ENCODE assay signal across 1 cellular context in the genomic region with DNA sequence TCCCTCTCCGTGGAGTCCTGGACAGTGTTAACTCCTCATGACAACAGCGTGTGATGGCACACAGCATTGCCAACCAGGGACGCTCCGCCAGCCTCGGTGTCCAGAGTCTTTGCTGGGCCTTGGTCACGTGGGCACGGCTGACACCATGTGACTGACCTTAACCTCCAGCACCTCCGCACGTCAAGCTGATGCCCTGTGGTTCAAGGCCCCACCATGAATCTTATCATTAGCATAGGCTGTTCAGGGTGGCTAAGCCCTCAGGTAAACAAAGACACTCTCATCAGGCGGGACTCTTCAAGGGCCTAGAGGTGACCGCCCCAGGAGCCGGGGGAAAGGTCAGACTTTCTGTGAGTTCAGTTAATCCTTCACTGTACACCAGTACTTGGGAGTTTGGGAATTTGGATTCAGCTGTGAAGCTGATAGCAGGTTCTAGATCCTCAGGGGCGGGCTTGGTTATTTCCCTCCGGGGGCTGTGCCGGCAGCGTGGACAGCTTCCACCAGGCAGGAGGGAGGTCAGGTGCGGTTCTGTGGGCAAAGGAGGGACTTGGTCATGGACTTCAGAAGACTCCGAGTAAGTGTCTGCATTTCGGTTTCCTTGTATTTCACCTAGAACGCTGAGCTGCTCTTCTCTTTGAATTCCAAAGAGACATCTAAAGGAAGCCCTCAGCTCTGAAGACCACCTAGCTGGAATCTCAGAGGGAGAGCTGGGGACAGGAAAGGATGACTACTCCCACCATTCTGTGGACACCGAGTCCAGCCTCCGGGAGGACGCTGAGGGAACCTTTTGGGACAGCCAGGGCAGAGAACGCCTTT.
TF ChIP-seq lines count a peak whose summit lies in the region.

No MANE protein-coding gene starts in this region.

TF ChIP-seq in HepG2, 621 proteins besides CTCF, POLR2A, EP300 and RAD21 (continued from another document and continues in another):
- TF ChIP-seq, protein P1, sequence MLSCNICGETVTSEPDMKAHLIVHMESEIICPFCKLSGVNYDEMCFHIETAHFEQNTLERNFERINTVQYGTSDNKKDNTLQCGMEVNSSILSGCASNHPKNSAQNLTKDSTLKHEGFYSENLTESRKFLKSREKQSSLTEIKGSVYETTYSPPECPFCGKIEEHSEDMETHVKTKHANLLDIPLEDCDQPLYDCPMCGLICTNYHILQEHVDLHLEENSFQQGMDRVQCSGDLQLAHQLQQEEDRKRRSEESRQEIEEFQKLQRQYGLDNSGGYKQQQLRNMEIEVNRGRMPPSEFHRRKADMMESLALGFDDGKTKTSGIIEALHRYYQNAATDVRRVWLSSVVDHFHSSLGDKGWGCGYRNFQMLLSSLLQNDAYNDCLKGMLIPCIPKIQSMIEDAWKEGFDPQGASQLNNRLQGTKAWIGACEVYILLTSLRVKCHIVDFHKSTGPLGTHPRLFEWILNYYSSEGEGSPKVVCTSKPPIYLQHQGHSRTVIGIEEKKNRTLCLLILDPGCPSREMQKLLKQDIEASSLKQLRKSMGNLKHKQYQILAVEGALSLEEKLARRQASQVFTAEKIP (CRISPR knock-in tag; IDR thresholded peaks at IDR 0.05; ENCODE audit: borderline replicate concordance) = no peak
- TF ChIP-seq ZNF557 (CRISPR knock-in tag; IDR thresholded peaks at IDR 0.05) = 0 out of 2 replicates have a peak, but pooled peaks have one; percentile 36
- no peak for TF ChIP-seq GABPA (IDR thresholded peaks at IDR 0.05; ENCODE audit: low read depth, low read length)
- TF ChIP-seq GABPA (CRISPR knock-in tag; IDR thresholded peaks at IDR 0.05; ENCODE audit: low read depth) = peak; percentile 79
- peak; percentile 89 for TF ChIP-seq SIX4 (CRISPR knock-in tag; IDR thresholded peaks at IDR 0.05)
- TF ChIP-seq ZBTB20 (CRISPR knock-in tag; IDR thresholded peaks at IDR 0.05; ENCODE audit: borderline replicate concordance, low read depth) = peak; percentile 95
- TF ChIP-seq, protein P2, sequence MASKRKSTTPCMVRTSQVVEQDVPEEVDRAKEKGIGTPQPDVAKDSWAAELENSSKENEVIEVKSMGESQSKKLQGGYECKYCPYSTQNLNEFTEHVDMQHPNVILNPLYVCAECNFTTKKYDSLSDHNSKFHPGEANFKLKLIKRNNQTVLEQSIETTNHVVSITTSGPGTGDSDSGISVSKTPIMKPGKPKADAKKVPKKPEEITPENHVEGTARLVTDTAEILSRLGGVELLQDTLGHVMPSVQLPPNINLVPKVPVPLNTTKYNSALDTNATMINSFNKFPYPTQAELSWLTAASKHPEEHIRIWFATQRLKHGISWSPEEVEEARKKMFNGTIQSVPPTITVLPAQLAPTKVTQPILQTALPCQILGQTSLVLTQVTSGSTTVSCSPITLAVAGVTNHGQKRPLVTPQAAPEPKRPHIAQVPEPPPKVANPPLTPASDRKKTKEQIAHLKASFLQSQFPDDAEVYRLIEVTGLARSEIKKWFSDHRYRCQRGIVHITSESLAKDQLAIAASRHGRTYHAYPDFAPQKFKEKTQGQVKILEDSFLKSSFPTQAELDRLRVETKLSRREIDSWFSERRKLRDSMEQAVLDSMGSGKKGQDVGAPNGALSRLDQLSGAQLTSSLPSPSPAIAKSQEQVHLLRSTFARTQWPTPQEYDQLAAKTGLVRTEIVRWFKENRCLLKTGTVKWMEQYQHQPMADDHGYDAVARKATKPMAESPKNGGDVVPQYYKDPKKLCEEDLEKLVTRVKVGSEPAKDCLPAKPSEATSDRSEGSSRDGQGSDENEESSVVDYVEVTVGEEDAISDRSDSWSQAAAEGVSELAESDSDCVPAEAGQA (IDR thresholded peaks at IDR 0.05; ENCODE audit: low read depth) = peak; percentile 54
- TF ChIP-seq, protein P2 (CRISPR knock-in tag; IDR thresholded peaks at IDR 0.05; ENCODE audit: borderline replicate concordance) = no peak
- TF ChIP-seq RBAK (CRISPR knock-in tag; IDR thresholded peaks at IDR 0.05) = no peak; the same call in 1 of the 2 replicates
- TF ChIP-seq ATRX (CRISPR knock-in tag; IDR thresholded peaks at IDR 0.05; ENCODE audit: borderline replicate concordance) = no peak
- peak; percentile 98 for TF ChIP-seq KDM1A (CRISPR knock-in tag; IDR thresholded peaks at IDR 0.05)
- peak; percentile 95 for TF ChIP-seq ZNF614 (CRISPR knock-in tag; IDR thresholded peaks at IDR 0.05; ENCODE audit: borderline replicate concordance)
- TF ChIP-seq FOXA3 (CRISPR knock-in tag; IDR thresholded peaks at IDR 0.05) = peak; percentile 100
- peak; percentile 82 for TF ChIP-seq ZFY (CRISPR knock-in tag; IDR thresholded peaks at IDR 0.05)
- peak; percentile 81 for TF ChIP-seq MIER2 (CRISPR knock-in tag; IDR thresholded peaks at IDR 0.05)
- TF ChIP-seq ZSCAN29 (CRISPR knock-in tag; conservative IDR thresholded peaks at IDR 0.05) = peak; percentile 93
- no peak for TF ChIP-seq KAT7 (CRISPR knock-in tag; IDR thresholded peaks at IDR 0.05; ENCODE audit: borderline replicate concordance)
- TF ChIP-seq, protein P3, sequence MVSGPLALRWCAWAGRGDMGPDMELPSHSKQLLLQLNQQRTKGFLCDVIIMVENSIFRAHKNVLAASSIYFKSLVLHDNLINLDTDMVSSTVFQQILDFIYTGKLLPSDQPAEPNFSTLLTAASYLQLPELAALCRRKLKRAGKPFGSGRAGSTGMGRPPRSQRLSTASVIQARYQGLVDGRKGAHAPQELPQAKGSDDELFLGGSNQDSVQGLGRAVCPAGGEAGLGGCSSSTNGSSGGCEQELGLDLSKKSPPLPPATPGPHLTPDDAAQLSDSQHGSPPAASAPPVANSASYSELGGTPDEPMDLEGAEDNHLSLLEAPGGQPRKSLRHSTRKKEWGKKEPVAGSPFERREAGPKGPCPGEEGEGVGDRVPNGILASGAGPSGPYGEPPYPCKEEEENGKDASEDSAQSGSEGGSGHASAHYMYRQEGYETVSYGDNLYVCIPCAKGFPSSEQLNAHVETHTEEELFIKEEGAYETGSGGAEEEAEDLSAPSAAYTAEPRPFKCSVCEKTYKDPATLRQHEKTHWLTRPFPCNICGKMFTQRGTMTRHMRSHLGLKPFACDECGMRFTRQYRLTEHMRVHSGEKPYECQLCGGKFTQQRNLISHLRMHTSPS (CRISPR knock-in tag; IDR thresholded peaks at IDR 0.05; ENCODE audit: low read depth) = peak; percentile 94
- peak; percentile 97 for TF ChIP-seq NFKBIZ (CRISPR knock-in tag; IDR thresholded peaks at IDR 0.05)
- TF ChIP-seq, protein P4, sequence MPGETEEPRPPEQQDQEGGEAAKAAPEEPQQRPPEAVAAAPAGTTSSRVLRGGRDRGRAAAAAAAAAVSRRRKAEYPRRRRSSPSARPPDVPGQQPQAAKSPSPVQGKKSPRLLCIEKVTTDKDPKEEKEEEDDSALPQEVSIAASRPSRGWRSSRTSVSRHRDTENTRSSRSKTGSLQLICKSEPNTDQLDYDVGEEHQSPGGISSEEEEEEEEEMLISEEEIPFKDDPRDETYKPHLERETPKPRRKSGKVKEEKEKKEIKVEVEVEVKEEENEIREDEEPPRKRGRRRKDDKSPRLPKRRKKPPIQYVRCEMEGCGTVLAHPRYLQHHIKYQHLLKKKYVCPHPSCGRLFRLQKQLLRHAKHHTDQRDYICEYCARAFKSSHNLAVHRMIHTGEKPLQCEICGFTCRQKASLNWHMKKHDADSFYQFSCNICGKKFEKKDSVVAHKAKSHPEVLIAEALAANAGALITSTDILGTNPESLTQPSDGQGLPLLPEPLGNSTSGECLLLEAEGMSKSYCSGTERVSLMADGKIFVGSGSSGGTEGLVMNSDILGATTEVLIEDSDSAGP (CRISPR knock-in tag; IDR thresholded peaks at IDR 0.05; ENCODE audit: borderline replicate concordance) = peak; percentile 94
- TF ChIP-seq SIN3B (IDR thresholded peaks at IDR 0.05; ENCODE audit: low read length) = no peak
- TF ChIP-seq YEATS2 (CRISPR knock-in tag; IDR thresholded peaks at IDR 0.05; ENCODE audit: borderline replicate concordance) = peak; percentile 83
- peak; percentile 94 for TF ChIP-seq ZNF879 (CRISPR knock-in tag; IDR thresholded peaks at IDR 0.05)
- TF ChIP-seq ZNF3 (CRISPR knock-in tag; IDR thresholded peaks at IDR 0.05) = peak; percentile 53; the same call in 1 of the 2 replicates
- TF ChIP-seq, protein P5, sequence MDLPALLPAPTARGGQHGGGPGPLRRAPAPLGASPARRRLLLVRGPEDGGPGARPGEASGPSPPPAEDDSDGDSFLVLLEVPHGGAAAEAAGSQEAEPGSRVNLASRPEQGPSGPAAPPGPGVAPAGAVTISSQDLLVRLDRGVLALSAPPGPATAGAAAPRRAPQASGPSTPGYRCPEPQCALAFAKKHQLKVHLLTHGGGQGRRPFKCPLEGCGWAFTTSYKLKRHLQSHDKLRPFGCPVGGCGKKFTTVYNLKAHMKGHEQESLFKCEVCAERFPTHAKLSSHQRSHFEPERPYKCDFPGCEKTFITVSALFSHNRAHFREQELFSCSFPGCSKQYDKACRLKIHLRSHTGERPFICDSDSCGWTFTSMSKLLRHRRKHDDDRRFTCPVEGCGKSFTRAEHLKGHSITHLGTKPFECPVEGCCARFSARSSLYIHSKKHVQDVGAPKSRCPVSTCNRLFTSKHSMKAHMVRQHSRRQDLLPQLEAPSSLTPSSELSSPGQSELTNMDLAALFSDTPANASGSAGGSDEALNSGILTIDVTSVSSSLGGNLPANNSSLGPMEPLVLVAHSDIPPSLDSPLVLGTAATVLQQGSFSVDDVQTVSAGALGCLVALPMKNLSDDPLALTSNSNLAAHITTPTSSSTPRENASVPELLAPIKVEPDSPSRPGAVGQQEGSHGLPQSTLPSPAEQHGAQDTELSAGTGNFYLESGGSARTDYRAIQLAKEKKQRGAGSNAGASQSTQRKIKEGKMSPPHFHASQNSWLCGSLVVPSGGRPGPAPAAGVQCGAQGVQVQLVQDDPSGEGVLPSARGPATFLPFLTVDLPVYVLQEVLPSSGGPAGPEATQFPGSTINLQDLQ (CRISPR knock-in tag; IDR thresholded peaks at IDR 0.05) = 0 out of 2 replicates have a peak, but pooled peaks have one; percentile 41
- TF ChIP-seq, protein P6, sequence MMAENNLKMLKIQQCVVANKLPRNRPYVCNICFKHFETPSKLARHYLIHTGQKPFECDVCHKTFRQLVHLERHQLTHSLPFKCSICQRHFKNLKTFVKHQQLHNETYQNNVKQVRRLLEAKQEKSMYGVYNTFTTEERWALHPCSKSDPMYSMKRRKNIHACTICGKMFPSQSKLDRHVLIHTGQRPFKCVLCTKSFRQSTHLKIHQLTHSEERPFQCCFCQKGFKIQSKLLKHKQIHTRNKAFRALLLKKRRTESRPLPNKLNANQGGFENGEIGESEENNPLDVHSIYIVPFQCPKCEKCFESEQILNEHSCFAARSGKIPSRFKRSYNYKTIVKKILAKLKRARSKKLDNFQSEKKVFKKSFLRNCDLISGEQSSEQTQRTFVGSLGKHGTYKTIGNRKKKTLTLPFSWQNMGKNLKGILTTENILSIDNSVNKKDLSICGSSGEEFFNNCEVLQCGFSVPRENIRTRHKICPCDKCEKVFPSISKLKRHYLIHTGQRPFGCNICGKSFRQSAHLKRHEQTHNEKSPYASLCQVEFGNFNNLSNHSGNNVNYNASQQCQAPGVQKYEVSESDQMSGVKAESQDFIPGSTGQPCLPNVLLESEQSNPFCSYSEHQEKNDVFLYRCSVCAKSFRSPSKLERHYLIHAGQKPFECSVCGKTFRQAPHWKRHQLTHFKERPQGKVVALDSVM (CRISPR knock-in tag; IDR thresholded peaks at IDR 0.05) = peak; percentile 84
- TF ChIP-seq, protein P7, sequence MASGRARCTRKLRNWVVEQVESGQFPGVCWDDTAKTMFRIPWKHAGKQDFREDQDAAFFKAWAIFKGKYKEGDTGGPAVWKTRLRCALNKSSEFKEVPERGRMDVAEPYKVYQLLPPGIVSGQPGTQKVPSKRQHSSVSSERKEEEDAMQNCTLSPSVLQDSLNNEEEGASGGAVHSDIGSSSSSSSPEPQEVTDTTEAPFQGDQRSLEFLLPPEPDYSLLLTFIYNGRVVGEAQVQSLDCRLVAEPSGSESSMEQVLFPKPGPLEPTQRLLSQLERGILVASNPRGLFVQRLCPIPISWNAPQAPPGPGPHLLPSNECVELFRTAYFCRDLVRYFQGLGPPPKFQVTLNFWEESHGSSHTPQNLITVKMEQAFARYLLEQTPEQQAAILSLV (CRISPR knock-in tag; IDR thresholded peaks at IDR 0.05; ENCODE audit: borderline replicate concordance) = peak; percentile 97
- TF ChIP-seq, protein P8, sequence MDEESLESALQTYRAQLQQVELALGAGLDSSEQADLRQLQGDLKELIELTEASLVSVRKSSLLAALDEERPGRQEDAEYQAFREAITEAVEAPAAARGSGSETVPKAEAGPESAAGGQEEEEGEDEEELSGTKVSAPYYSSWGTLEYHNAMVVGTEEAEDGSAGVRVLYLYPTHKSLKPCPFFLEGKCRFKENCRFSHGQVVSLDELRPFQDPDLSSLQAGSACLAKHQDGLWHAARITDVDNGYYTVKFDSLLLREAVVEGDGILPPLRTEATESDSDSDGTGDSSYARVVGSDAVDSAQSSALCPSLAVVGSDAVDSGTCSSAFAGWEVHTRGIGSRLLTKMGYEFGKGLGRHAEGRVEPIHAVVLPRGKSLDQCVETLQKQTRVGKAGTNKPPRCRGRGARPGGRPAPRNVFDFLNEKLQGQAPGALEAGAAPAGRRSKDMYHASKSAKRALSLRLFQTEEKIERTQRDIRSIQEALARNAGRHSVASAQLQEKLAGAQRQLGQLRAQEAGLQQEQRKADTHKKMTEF (CRISPR knock-in tag; IDR thresholded peaks at IDR 0.05) = peak; percentile 99
- peak; percentile 95; the same call in 1 of the 2 replicates for TF ChIP-seq SNAI1 (CRISPR knock-in tag; IDR thresholded peaks at IDR 0.05; ENCODE audit: borderline replicate concordance)
- peak; percentile 95 for TF ChIP-seq TOPORS (CRISPR knock-in tag; IDR thresholded peaks at IDR 0.05)
- TF ChIP-seq, protein P9, sequence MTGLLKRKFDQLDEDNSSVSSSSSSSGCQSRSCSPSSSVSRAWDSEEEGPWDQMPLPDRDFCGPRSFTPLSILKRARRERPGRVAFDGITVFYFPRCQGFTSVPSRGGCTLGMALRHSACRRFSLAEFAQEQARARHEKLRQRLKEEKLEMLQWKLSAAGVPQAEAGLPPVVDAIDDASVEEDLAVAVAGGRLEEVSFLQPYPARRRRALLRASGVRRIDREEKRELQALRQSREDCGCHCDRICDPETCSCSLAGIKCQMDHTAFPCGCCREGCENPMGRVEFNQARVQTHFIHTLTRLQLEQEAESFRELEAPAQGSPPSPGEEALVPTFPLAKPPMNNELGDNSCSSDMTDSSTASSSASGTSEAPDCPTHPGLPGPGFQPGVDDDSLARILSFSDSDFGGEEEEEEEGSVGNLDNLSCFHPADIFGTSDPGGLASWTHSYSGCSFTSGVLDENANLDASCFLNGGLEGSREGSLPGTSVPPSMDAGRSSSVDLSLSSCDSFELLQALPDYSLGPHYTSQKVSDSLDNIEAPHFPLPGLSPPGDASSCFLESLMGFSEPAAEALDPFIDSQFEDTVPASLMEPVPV (CRISPR knock-in tag; IDR thresholded peaks at IDR 0.05) = peak; percentile 86
- no peak for TF ChIP-seq SMARCE1 (IDR thresholded peaks at IDR 0.05; ENCODE audit: borderline replicate concordance)
